ENCODE assay signal across 8 cellular contexts in the genomic region with DNA sequence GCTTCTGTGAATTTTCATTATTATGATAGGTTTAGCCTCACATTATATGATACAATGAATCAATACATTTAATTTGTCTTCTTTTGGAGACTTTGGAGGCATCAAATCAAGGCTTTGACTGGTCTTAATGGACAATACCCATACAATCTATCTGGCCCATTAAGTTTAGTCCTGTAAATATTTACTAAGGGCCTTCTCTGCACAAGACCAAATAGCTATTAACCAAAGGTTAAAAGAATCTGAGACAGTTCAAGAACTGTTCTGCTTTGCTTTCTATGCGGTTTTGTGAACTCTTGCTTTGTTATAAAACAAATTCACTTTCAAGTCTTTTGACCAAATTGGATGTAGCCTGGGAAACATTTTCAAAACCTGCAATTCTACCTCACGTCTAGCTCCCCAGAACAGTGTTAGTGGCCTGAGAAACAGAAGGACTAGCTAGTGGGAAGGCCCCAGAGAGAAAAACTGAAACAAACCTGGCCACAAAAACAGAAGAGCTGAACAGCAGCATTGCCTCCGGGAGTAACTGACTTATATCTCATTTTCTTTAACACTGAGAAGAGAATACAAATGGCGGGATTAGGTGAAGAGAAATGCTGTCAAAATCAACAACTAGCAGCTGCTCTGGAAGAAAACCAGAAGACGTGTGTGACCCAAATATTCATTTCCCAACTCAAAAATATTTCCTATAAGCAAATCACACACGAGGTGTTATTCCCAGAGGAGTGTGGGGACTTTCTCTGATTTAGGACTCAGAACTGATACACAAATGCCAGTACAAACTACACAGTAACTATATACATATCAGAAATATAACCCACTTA. TPM values are rescaled to one million over a fixed set of nuclear protein-coding genes. Genes with fewer than 3 reads are reported as not detected.
A peak's percentile ranks its signal among the peaks of the same experiment; 100 is the strongest.
DNase-seq lines count a peak whose midpoint lies in the region; ATAC-seq, FAIRE-seq and TF ChIP-seq lines count a peak whose summit lies in the region.

No MANE protein-coding gene starts in this region.

- DNase-seq in GM12891 (ENCODE audit: insufficient read length, low spot score) (no peak), RPMI7951 (ENCODE audit: low read depth) (peak; percentile 10), esophagus muscularis mucosa (ENCODE audit: extremely low spot score) (no peak), prostate gland (ENCODE audit: low spot score) (no peak), NAMALWA (ENCODE audit: low spot score) (no peak), NCI-H187 treated with DMSO at 0.1 percent for 48 hours (lab: John Stamatoyannopoulos, UW) (no peak), cerebellar nuclear complex (lab: John Stamatoyannopoulos, UW) (no peak)

- TF ChIP-seq CTCF in esophagus muscularis mucosa (IDR thresholded peaks at IDR 0.05) (no peak), prostate gland (IDR thresholded peaks at IDR 0.05) (no peak)

- no peaks in the 10 kb centered on the region for H3K27me3 ChIP-seq in esophagus muscularis mucosa
- no peaks in the 10 kb centered on the region for H3K27me3 ChIP-seq in prostate gland (replicated peaks; ENCODE audit: insufficient read depth)

- H3K9me3 ChIP-seq in esophagus muscularis mucosa (peaks cover 0 to 5% (median 0%) of the 10 kb centered on the region in 4 donors), prostate gland (no peaks in the 10 kb centered on the region)

- H3K4me1 ChIP-seq in esophagus muscularis mucosa (peaks cover 3 to 33% (median 22%) of the 10 kb centered on the region in 4 donors), prostate gland (replicated peaks) (no peaks in the 10 kb centered on the region)

- peaks cover 3 to 25% (median 9%) of the 10 kb centered on the region in 4 donors for H3K36me3 ChIP-seq in esophagus muscularis mucosa
- H3K36me3 ChIP-seq in prostate gland = no peaks in the 10 kb centered on the region

- TF ChIP-seq EP300 in esophagus muscularis mucosa (IDR thresholded peaks at IDR 0.05) = no peak

- intact Hi-C loops in esophagus muscularis mucosa (cut with DNase I) = no loop called here
- intact Hi-C loops in prostate gland (cut with DNase I) = loop anchor here (5.0 kb wide), 1 partner anchor 42 kb away; no protein-coding TSS in a partner anchor

- H3K27ac ChIP-seq in esophagus muscularis mucosa (replicated peaks in 1 of 4) (peak overlapping the region; percentile 60 to 68 (median 65)), prostate gland (peak overlapping the region; percentile 29 to 53)

- FAIRE-seq in GM12891 (lab: Jason Lieb, UNC) = peak; percentile 85

- H3K4me3 ChIP-seq in esophagus muscularis mucosa (peak overlapping the region; percentile 34 to 50 (median 46)), prostate gland (peak overlapping the region in 1 of 2 donors; percentile 9)

- 15% methylated on average over 6 of the region's 6 CpGs for WGBS in esophagus muscularis mucosa
- 25% methylated on average over 6 of the region's 6 CpGs for WGBS in prostate gland

- ATAC-seq in GM21825 (IDR thresholded peaks at IDR 0.05; ENCODE audit: unreplicated experiment) = peak; percentile 72

- TF ChIP-seq POLR2A in GM12891 (IDR thresholded peaks at IDR 0.05; ENCODE audit: low read depth, low read length) (peak; percentile 51), esophagus muscularis mucosa (IDR thresholded peaks at IDR 0.05; ENCODE audit: low read depth) (no peak), prostate gland (IDR thresholded peaks at IDR 0.05) (no peak)

TF ChIP-seq in GM12891, 5 proteins besides CTCF, POLR2A, EP300 and RAD21:
- TF ChIP-seq POU2F2 (IDR thresholded peaks at IDR 0.05; ENCODE audit: low read depth, low read length) (peak; percentile 58), SPI1 (IDR thresholded peaks at IDR 0.05; ENCODE audit: low read depth, low read length) (0 out of 2 replicates have a peak, but pooled peaks have one; percentile 14), POLR2AphosphoS5 (IDR thresholded peaks at IDR 0.05; ENCODE audit: low read depth, low read length) (0 out of 2 replicates have a peak, but pooled peaks have one; percentile 53), TAF1 (IDR thresholded peaks at IDR 0.05; ENCODE audit: low read depth, low read length) (no peak), PAX5 (IDR thresholded peaks at IDR 0.05; ENCODE audit: insufficient read depth, low read length, severe bottlenecking) (no peak)

RNA-seq across cellular contexts. Expression of gene TLR1, which starts 0.5 kb away (rescaled TPM):
- polyA plus RNA-seq in GM12891 (2012; ENCODE audit: low read depth, missing spikeins) = 24.5 TPM
- 6.1 and 14.4 TPM in 2 replicates for total RNA-seq in RPMI7951 (2014; rRNA removed; shearing (Covaris generic))
- total RNA-seq in esophagus muscularis mucosa = 10 to 100 TPM in 2 of 4 donors, 1 to 10 TPM in 2; 4.3 to 14.9 (median 9.1) TPM
- 1 to 10 TPM; 7.4 to 7.8 TPM for total RNA-seq in prostate gland

RNA-seq across cellular contexts. Expression of gene TLR10, which starts 21.3 kb away (rescaled TPM):
- polyA plus RNA-seq in GM12891 (2012; ENCODE audit: low read depth, missing spikeins) = 52.6 TPM
- total RNA-seq in RPMI7951 (2014; rRNA removed; shearing (Covaris generic)) = 0.10 TPM in 1 of 2 replicates, not detected in the other
- total RNA-seq in esophagus muscularis mucosa = under 1 TPM in 1 of 4 donors, not detected in 3; 0.17 TPM
- total RNA-seq in prostate gland = under 1 TPM; 0.14 to 0.68 TPM

RNA-seq across cellular contexts. Expression of gene TLR6, which starts 52.6 kb away (rescaled TPM):
- 10.3 TPM for polyA plus RNA-seq in GM12891 (2012; ENCODE audit: low read depth, missing spikeins)
- 2.8 and 4.0 TPM in 2 replicates for total RNA-seq in RPMI7951 (2014; rRNA removed; shearing (Covaris generic))
- total RNA-seq in esophagus muscularis mucosa (1 to 10 TPM; 1.1 to 1.8 (median 1.7) TPM), prostate gland (1 to 10 TPM; 1.0 to 1.5 TPM)
